ENCODE assay signal across 16 cellular contexts in the genomic region with DNA sequence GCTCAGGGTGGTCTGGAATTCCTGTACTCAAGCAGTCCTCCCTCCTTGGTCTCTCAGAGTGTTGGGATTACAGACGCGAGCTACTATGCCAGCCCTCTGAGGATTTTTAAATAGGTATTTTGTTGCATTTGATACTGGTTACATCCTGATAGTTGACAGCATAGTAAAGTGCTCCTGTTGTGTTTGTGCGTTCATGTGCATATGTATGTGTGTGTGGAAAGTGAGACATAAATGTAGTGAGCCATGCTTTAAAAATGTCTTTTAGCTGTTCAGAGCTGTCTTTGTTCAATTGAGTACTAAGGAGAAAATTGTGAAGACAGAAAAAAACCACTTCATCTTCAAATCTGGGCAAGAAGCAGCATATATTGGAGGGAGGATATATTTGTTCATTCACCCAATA. TPM values are rescaled to one million over a fixed set of nuclear protein-coding genes. Genes with fewer than 3 reads are reported as not detected.
A peak's percentile ranks its signal among the peaks of the same experiment; 100 is the strongest.
DNase-seq lines count a peak whose midpoint lies in the region; ATAC-seq, FAIRE-seq and TF ChIP-seq lines count a peak whose summit lies in the region.
"Had no signal": no experiment of that assay in that cellular context is flagged by ENCODE, and none has a peak within 500 bp of the region (broad histone marks: within the 10 kb centered on the region; RNA-seq: fewer than 3 reads in every experiment).

No MANE protein-coding gene starts in this region.

- H3K27me3 ChIP-seq in iPS-20b (ENCODE audit: insufficient read depth, low read length), result no peaks in the 10 kb centered on the region
- H3K27me3 ChIP-seq: BLaER1 had no signal

- no peak overlapping the region for H3K4me3 ChIP-seq in SK-N-MC
- H3K4me3 ChIP-seq in iPS-20b (ENCODE audit: low read length), result no peak overlapping the region
- H3K4me3 ChIP-seq: BLaER1 had no signal

- no peak for TF ChIP-seq POLR2A in H54 (IDR thresholded peaks at IDR 0.05; ENCODE audit: low read depth, low read length)

- peak; percentile 57 for FAIRE-seq in H54 (lab: Jason Lieb, UNC)
- FAIRE-seq: RCC 7860 had no signal

- H3K9ac ChIP-seq in SK-N-MC (ENCODE audit: insufficient read length) (no peak overlapping the region), iPS-20b (ENCODE audit: low read depth, low read length) (0 out of 2 replicates have a peak overlapping the region, but pooled peaks have one; percentile 8)
- H3K9ac ChIP-seq: BLaER1 had no signal

- DNase-seq in H54 (ENCODE audit: insufficient read length, low spot score), result no peak
- no peak for DNase-seq in SK-N-MC (ENCODE audit: low read depth, low spot score)
- peak; percentile 53 for DNase-seq in renal cortical epithelial cell (ENCODE audit: low read depth)
- DNase-seq in NCI-H2081 treated with DMSO at 0.1 percent for 48 hours (lab: John Stamatoyannopoulos, UW), result no peak
- DNase-seq in NAMALWA (ENCODE audit: low spot score), result no peak
- DNase-seq: CD8-positive, alpha-beta memory T cell; DND-41; GDM1; Kasumi-1; NCI-H1930; NCI-H82; SHP77 treated with DMSO at 0.1 percent for 48 hours had no signal

- H3K27ac ChIP-seq in SK-N-MC, result peak overlapping the region; percentile 48; the same call in 1 of the 2 replicates
- H3K27ac ChIP-seq in iPS-20b (ENCODE audit: low read length), result no peak overlapping the region
- H3K27ac ChIP-seq: BLaER1 had no signal

- no peak for ATAC-seq in HG02798 (IDR thresholded peaks at IDR 0.05; ENCODE audit: poor library complexity, unreplicated experiment)

- H3K4me1 ChIP-seq in iPS-20b (ENCODE audit: insufficient read depth, low read length), result peaks cover 19% of the 10 kb centered on the region; the same call in 1 of the 2 replicates

- H3K9me3 ChIP-seq in SK-N-MC (ENCODE audit: low read depth, low read length) (no peaks in the 10 kb centered on the region), iPS-20b (ENCODE audit: insufficient read depth, low read depth, low read length) (no peaks in the 10 kb centered on the region)

- H3K36me3 ChIP-seq in SK-N-MC (ENCODE audit: insufficient read depth, low read length), result no peaks in the 10 kb centered on the region
- H3K36me3 ChIP-seq in iPS-20b (ENCODE audit: insufficient read depth, low read depth, low read length), result no peaks in the 10 kb centered on the region
- H3K36me3 ChIP-seq: BLaER1 had no signal

RNA-seq across cellular contexts. Expression of a gene that starts 27.8 kb away (rescaled TPM):
- total RNA-seq in renal cortical epithelial cell, result 18.9 and 39.4 TPM in 2 replicates
